14 cellular contexts compared by ENCODE assay signal in genomic region chr2:219209236-219209635, GRCh38. TPM values are rescaled to one million over a fixed set of nuclear protein-coding genes. Genes with fewer than 3 reads are reported as not detected.
DNase-seq lines count a peak whose midpoint lies in the region; ATAC-seq and TF ChIP-seq lines count a peak whose summit lies in the region.
"Had no signal": no experiment of that assay in that cellular context is flagged by ENCODE, and none has a peak within 500 bp of the region (broad histone marks: within the 10 kb centered on the region; RNA-seq: fewer than 3 reads in every experiment).

No MANE protein-coding gene starts in this region.

- no peaks in the 10 kb centered on the region for H3K27me3 ChIP-seq in CD4-positive, alpha-beta memory T cell (ENCODE audit: insufficient read depth, low read length)

- H3K9me3 Mint-ChIP-seq in CD4-positive, alpha-beta memory T cell, result peaks cover 0 to 2% (median 0%) of the 10 kb centered on the region in 8 donors
- H3K9me3 Mint-ChIP-seq in activated T-helper 1 cell treated with anti-CD3 and anti-CD28 coated beads, Interleukin-12 subunit alpha, Interleukin-12 subunit beta, Interleukin-2, Interleukin-4 antibody, amounts not matched to agents 30 ng/mL and 10 ng/mL and 1 ng/mL, durations not matched to agents 14 hours and 24 hours and 36 hours, result peaks cover 4% of the 10 kb centered on the region
- peaks cover 0 to 2% (median 0%) of the 10 kb centered on the region in 9 donors for H3K9me3 Mint-ChIP-seq in naive thymus-derived CD8-positive, alpha-beta T cell

- ATAC-seq in naive thymus-derived CD8-positive, alpha-beta T cell, result no peak

- H3K27ac ChIP-seq in 22Rv1, result peak overlapping the region; percentile 92
- H3K27ac ChIP-seq in CD4-positive, alpha-beta memory T cell (ENCODE audit: low read depth, low read length), result no peak overlapping the region
- H3K27ac ChIP-seq: left ventricle myocardium inferior had no signal

- peak overlapping the region in 2 of 8 donors; percentile 35 to 49 for H3K4me3 Mint-ChIP-seq in CD4-positive, alpha-beta memory T cell
- peak overlapping the region; percentile 77 for H3K4me3 Mint-ChIP-seq in activated T-helper 1 cell treated with anti-CD3 and anti-CD28 coated beads, Interleukin-12 subunit alpha, Interleukin-12 subunit beta, Interleukin-2, Interleukin-4 antibody, amounts not matched to agents 30 ng/mL and 10 ng/mL and 1 ng/mL, durations not matched to agents 14 hours and 24 hours and 36 hours
- H3K4me3 Mint-ChIP-seq in naive thymus-derived CD8-positive, alpha-beta T cell, result peak overlapping the region in 9 of 10 donors; percentile 30 to 96 (median 66)
- H3K4me3 Mint-ChIP-seq: B cell had no signal

- no peak overlapping the region for H3K4me3 ChIP-seq in CD4-positive, alpha-beta memory T cell (ENCODE audit: low read length in 2 of 2)
- H3K4me3 ChIP-seq: left ventricle myocardium inferior, prostate gland had no signal

- peaks cover 39% of the 10 kb centered on the region for H3K4me1 ChIP-seq in CD4-positive, alpha-beta memory T cell (ENCODE audit: insufficient read depth, low read length)

- CTCF ChIA-PET in CD4-positive, alpha-beta memory T cell (lab: Charles Lee; ENCODE audit: partially characterized antibody), result interaction anchor here (1.7 to 14.5 kb wide), 5 partner anchors 36 to 90 kb away, joined by 4 to 253 read pairs (median 33); partner anchors contain the start of genes CNPPD1, DNAJB2, NHEJ1 and RETREG2

- H3K4me1 Mint-ChIP-seq in CD4-positive, alpha-beta memory T cell, result peaks cover 22 to 54% (median 37%) of the 10 kb centered on the region in 4 donors
- peaks cover 45% of the 10 kb centered on the region for H3K4me1 Mint-ChIP-seq in activated T-helper 1 cell treated with anti-CD3 and anti-CD28 coated beads, Interleukin-12 subunit alpha, Interleukin-12 subunit beta, Interleukin-2, Interleukin-4 antibody, amounts not matched to agents 30 ng/mL and 10 ng/mL and 1 ng/mL, durations not matched to agents 14 hours and 24 hours and 36 hours (ENCODE audit: low read depth)
- peaks cover 18 to 60% (median 53%) of the 10 kb centered on the region in 4 donors for H3K4me1 Mint-ChIP-seq in naive thymus-derived CD8-positive, alpha-beta T cell

- H3K9me3 ChIP-seq in CD4-positive, alpha-beta memory T cell (ENCODE audit: control insufficient read depth in 1 of 2, low read length in 2 of 2), result no peaks in the 10 kb centered on the region
- H3K9me3 ChIP-seq: left ventricle myocardium inferior, prostate gland had no signal

- DNase-seq in CD4-positive, alpha-beta memory T cell, result no peak
- DNase-seq in activated T-helper 1 cell treated with anti-CD3 and anti-CD28 coated beads, Interleukin-12 subunit alpha, Interleukin-12 subunit beta, Interleukin-2, Interleukin-4 antibody, amounts not matched to agents 30 ng/mL and 10 ng/mL and 1 ng/mL, durations not matched to agents 14 hours and 24 hours and 36 hours (ENCODE audit: low spot score), result no peak
- DNase-seq in naive thymus-derived CD8-positive, alpha-beta T cell, result peak in 1 of 10 donors; percentile 58
- DNase-seq in activated CD4-positive, CD25-positive, alpha-beta regulatory T cell (lab: John Stamatoyannopoulos, UW), result no peak
- no peak for DNase-seq in NCI-H82 treated with DMSO at 0.1 percent for 48 hours (lab: John Stamatoyannopoulos, UW; ENCODE audit: unreplicated experiment)
- DNase-seq in effector CD4-positive, alpha-beta T cell, result no peak
- DNase-seq in OCI-M1 (lab: John Stamatoyannopoulos, UW), result no peak
- DNase-seq: effector memory CD4-positive, alpha-beta T cell; left ventricle myocardium inferior; NCI-H146; SIG-M5 had no signal

- POLR2A ChIA-PET in CD4-positive, alpha-beta memory T cell (lab: Charles Lee; ENCODE audit: partially characterized antibody), result interaction anchor here (1.0 to 15.3 kb wide), 9 partner anchors 9 to 71 kb away, joined by 3 to 424 read pairs (median 18); partner anchors contain the start of genes ABCB6, CNPPD1, DNAJB2 and GLB1L
- POLR2A ChIA-PET in naive thymus-derived CD8-positive, alpha-beta T cell (lab: Charles Lee), result interaction anchor here (0.6 to 23.9 kb wide), 7 partner anchors 9 to 60 kb away, joined by 3 to 674 read pairs (median 29); partner anchors contain the start of genes ABCB6, CNPPD1, GLB1L and NHEJ1

- peaks cover 24% of the 10 kb centered on the region for H3K36me3 ChIP-seq in CD4-positive, alpha-beta memory T cell (ENCODE audit: insufficient read depth, low read length)

- peaks cover 11 to 25% of the 10 kb centered on the region in 2 donors for H3K36me3 Mint-ChIP-seq in CD4-positive, alpha-beta memory T cell
- H3K36me3 Mint-ChIP-seq in activated T-helper 1 cell treated with anti-CD3 and anti-CD28 coated beads, Interleukin-12 subunit alpha, Interleukin-12 subunit beta, Interleukin-2, Interleukin-4 antibody, amounts not matched to agents 30 ng/mL and 10 ng/mL and 1 ng/mL, durations not matched to agents 14 hours and 24 hours and 36 hours (ENCODE audit: low read depth), result peaks cover 42% of the 10 kb centered on the region
- peaks cover 0 to 22% (median 3%) of the 10 kb centered on the region in 3 donors for H3K36me3 Mint-ChIP-seq in naive thymus-derived CD8-positive, alpha-beta T cell

- H3K27ac Mint-ChIP-seq in CD4-positive, alpha-beta memory T cell, result peak overlapping the region in 6 of 7 donors; percentile 81 to 93 (median 83)
- H3K27ac Mint-ChIP-seq in activated T-helper 1 cell treated with anti-CD3 and anti-CD28 coated beads, Interleukin-12 subunit alpha, Interleukin-12 subunit beta, Interleukin-2, Interleukin-4 antibody, amounts not matched to agents 30 ng/mL and 10 ng/mL and 1 ng/mL, durations not matched to agents 14 hours and 24 hours and 36 hours, result peak overlapping the region; percentile 80
- H3K27ac Mint-ChIP-seq in naive thymus-derived CD8-positive, alpha-beta T cell, result peak overlapping the region in 9 of 10 donors; percentile 84 to 98 (median 93)

- H3K27me3 Mint-ChIP-seq in CD4-positive, alpha-beta memory T cell, result no peaks in the 10 kb centered on the region
- H3K27me3 Mint-ChIP-seq in activated T-helper 1 cell treated with anti-CD3 and anti-CD28 coated beads, Interleukin-12 subunit alpha, Interleukin-12 subunit beta, Interleukin-2, Interleukin-4 antibody, amounts not matched to agents 30 ng/mL and 10 ng/mL and 1 ng/mL, durations not matched to agents 14 hours and 24 hours and 36 hours (ENCODE audit: insufficient read depth), result no peaks in the 10 kb centered on the region
- H3K27me3 Mint-ChIP-seq in naive thymus-derived CD8-positive, alpha-beta T cell, result no peaks in the 10 kb centered on the region
- H3K27me3 Mint-ChIP-seq: B cell had no signal

- intact Hi-C loops in CD4-positive, alpha-beta memory T cell (cut with micrococcal nuclease), result no loop called here
- intact Hi-C loops in activated T-helper 1 cell treated with anti-CD3 and anti-CD28 coated beads, Interleukin-12 subunit alpha, Interleukin-12 subunit beta, Interleukin-2, Interleukin-4 antibody, amounts not matched to agents 30 ng/mL and 10 ng/mL and 1 ng/mL, durations not matched to agents 14 hours and 24 hours and 36 hours (cut with micrococcal nuclease), result no loop called here

- no peak for TF ChIP-seq CTCF in 22Rv1 (IDR thresholded peaks at IDR 0.05)

RNA-seq across cellular contexts. Expression of gene ZFAND2B, which starts 2.7 kb away (rescaled TPM):
- total RNA-seq in CD4-positive, alpha-beta memory T cell, result 10 to 100 TPM; 73.3 to 79.8 TPM
- 10 to 100 TPM; 76.3 to 81.5 TPM for polyA plus RNA-seq in CD4-positive, alpha-beta memory T cell
- 35.0 and 41.3 TPM in 2 replicates for total RNA-seq in activated T-helper 1 cell treated with anti-CD3 and anti-CD28 coated beads, Interleukin-12 subunit alpha, Interleukin-12 subunit beta, Interleukin-2, Interleukin-4 antibody, amounts not matched to agents 30 ng/mL and 10 ng/mL and 1 ng/mL, durations not matched to agents 14 hours and 24 hours and 36 hours
- total RNA-seq in naive thymus-derived CD8-positive, alpha-beta T cell, result 10 to 100 TPM; 69.6 to 81.9 TPM
- polyA plus RNA-seq in naive thymus-derived CD8-positive, alpha-beta T cell, result 10 to 100 TPM; 78.1 to 85.1 (median 78.1) TPM

RNA-seq across cellular contexts. Expression of gene ABCB6, which starts 9.5 kb away (rescaled TPM):
- 10 to 100 TPM; 10.7 to 11.1 TPM for total RNA-seq in CD4-positive, alpha-beta memory T cell
- polyA plus RNA-seq in CD4-positive, alpha-beta memory T cell, result 1 to 10 TPM; 1.4 to 4.3 TPM
- 31.9 and 32.9 TPM in 2 replicates for total RNA-seq in activated T-helper 1 cell treated with anti-CD3 and anti-CD28 coated beads, Interleukin-12 subunit alpha, Interleukin-12 subunit beta, Interleukin-2, Interleukin-4 antibody, amounts not matched to agents 30 ng/mL and 10 ng/mL and 1 ng/mL, durations not matched to agents 14 hours and 24 hours and 36 hours
- total RNA-seq in naive thymus-derived CD8-positive, alpha-beta T cell, result 10 to 100 TPM; 12.3 to 12.9 TPM
- polyA plus RNA-seq in naive thymus-derived CD8-positive, alpha-beta T cell, result 1 to 10 TPM; 1.6 to 4.9 (median 1.8) TPM

RNA-seq across cellular contexts. Expression of gene ATG9A, which starts 20.2 kb away (rescaled TPM):
- total RNA-seq in CD4-positive, alpha-beta memory T cell, result 10 to 100 TPM; 48.7 to 53.0 TPM
- polyA plus RNA-seq in CD4-positive, alpha-beta memory T cell, result 10 to 100 TPM; 10.3 to 27.8 TPM
- 55.3 and 57.0 TPM in 2 replicates for total RNA-seq in activated T-helper 1 cell treated with anti-CD3 and anti-CD28 coated beads, Interleukin-12 subunit alpha, Interleukin-12 subunit beta, Interleukin-2, Interleukin-4 antibody, amounts not matched to agents 30 ng/mL and 10 ng/mL and 1 ng/mL, durations not matched to agents 14 hours and 24 hours and 36 hours
- 10 to 100 TPM; 52.6 to 53.5 TPM for total RNA-seq in naive thymus-derived CD8-positive, alpha-beta T cell
- 10 to 100 TPM; 17.7 to 27.9 (median 20.5) TPM for polyA plus RNA-seq in naive thymus-derived CD8-positive, alpha-beta T cell

RNA-seq across cellular contexts. Expression of gene ANKZF1, which starts 20.4 kb away (rescaled TPM):
- total RNA-seq in CD4-positive, alpha-beta memory T cell, result 100 to 1,000 TPM; 244 to 260 TPM
- polyA plus RNA-seq in CD4-positive, alpha-beta memory T cell, result 10 to 100 TPM; 22.1 to 49.5 TPM
- 112 and 117 TPM in 2 replicates for total RNA-seq in activated T-helper 1 cell treated with anti-CD3 and anti-CD28 coated beads, Interleukin-12 subunit alpha, Interleukin-12 subunit beta, Interleukin-2, Interleukin-4 antibody, amounts not matched to agents 30 ng/mL and 10 ng/mL and 1 ng/mL, durations not matched to agents 14 hours and 24 hours and 36 hours
- 100 to 1,000 TPM; 263 to 278 TPM for total RNA-seq in naive thymus-derived CD8-positive, alpha-beta T cell
- polyA plus RNA-seq in naive thymus-derived CD8-positive, alpha-beta T cell, result 10 to 100 TPM; 23.8 to 46.2 (median 25.9) TPM

RNA-seq across cellular contexts. Expression of gene RETREG2, which starts 31.2 kb away (rescaled TPM):
- 100 to 1,000 TPM; 123 to 128 TPM for total RNA-seq in CD4-positive, alpha-beta memory T cell
- polyA plus RNA-seq in CD4-positive, alpha-beta memory T cell, result 10 to 100 TPM; 76.5 to 82.2 TPM
- 58.4 and 61.5 TPM in 2 replicates for total RNA-seq in activated T-helper 1 cell treated with anti-CD3 and anti-CD28 coated beads, Interleukin-12 subunit alpha, Interleukin-12 subunit beta, Interleukin-2, Interleukin-4 antibody, amounts not matched to agents 30 ng/mL and 10 ng/mL and 1 ng/mL, durations not matched to agents 14 hours and 24 hours and 36 hours
- total RNA-seq in naive thymus-derived CD8-positive, alpha-beta T cell, result 100 to 1,000 TPM; 110 to 113 TPM
- polyA plus RNA-seq in naive thymus-derived CD8-positive, alpha-beta T cell, result 10 to 100 TPM; 52.0 to 64.3 (median 57.6) TPM
